ENCODE assay signal across 8 cellular contexts in genomic region chr1:203227684-203228083, GRCh38. TPM values are rescaled to one million over a fixed set of nuclear protein-coding genes. Genes with fewer than 3 reads are reported as not detected.
"Had no signal": no experiment of that assay in that cellular context is flagged by ENCODE, and none has a peak within 500 bp of the region (broad histone marks: within the 10 kb centered on the region; RNA-seq: fewer than 3 reads in every experiment).

No MANE protein-coding gene starts in this region.

- DNase-seq: H9, HCEC 1CT, IMR-90, KG1 had no signal

- H3K27ac Mint-ChIP-seq: GM23338, H9 had no signal

- H3K4me3 Mint-ChIP-seq: GM23338, H9 had no signal

- H3K4me3 ChIP-seq: GM23338, K562 had no signal

- H3K4me1 Mint-ChIP-seq: GM23338, H9 had no signal

RNA-seq across cellular contexts. Expression of gene CHIT1, which starts 1.8 kb away (rescaled TPM):
- total RNA-seq: H1, H9, HT-29, IMR-90, K562 had no signal
- polyA plus RNA-seq: H1, IMR-90, K562 had no signal

RNA-seq across cellular contexts. Expression of gene CHI3L1, which starts 41.2 kb away (rescaled TPM):
- total RNA-seq: H1, H9, HT-29, IMR-90, K562 had no signal
- polyA plus RNA-seq: GM23338, K562 had no signal

RNA-seq across cellular contexts. Expression of gene MYBPH, which starts 52.1 kb away (rescaled TPM):
- total RNA-seq: GM23338, H1, H9, HT-29, IMR-90, K562 had no signal
- polyA plus RNA-seq: GM23338, H1, IMR-90 had no signal
